Comparison of ENCODE assay signal across 19 cellular contexts in the genomic region with DNA sequence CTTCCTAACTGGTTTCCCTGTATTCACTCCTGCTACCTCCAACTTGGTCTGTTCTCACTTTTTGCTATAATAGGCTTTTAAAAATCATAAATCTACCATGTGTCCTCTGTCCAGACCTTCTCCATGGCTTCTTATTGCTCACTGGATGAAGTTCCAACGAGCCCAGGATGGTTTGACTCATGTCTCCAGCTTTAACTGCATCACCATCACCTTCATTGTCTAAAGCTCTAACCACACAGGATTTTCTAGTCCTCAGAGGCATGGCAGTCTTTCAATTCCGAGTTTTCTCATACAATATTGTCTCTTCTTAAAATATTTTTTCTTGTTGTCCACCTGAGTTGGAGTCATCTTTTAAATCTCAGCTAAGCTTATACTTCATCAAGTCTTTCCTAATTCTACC. TPM values are rescaled to one million over a fixed set of nuclear protein-coding genes. Genes with fewer than 3 reads are reported as not detected.
A peak's percentile ranks its signal among the peaks of the same experiment; 100 is the strongest.
DNase-seq lines count a peak whose midpoint lies in the region; ATAC-seq lines count a peak whose summit lies in the region.
"Had no signal": no experiment of that assay in that cellular context is flagged by ENCODE, and none has a peak within 500 bp of the region (broad histone marks: within the 10 kb centered on the region; RNA-seq: fewer than 3 reads in every experiment).

No MANE protein-coding gene starts in this region.

- no peaks in the 10 kb centered on the region for H3K9me3 ChIP-seq in CD4-positive, alpha-beta memory T cell (ENCODE audit: control insufficient read depth in 1 of 2, low read length in 2 of 2)
- H3K9me3 ChIP-seq: BE2C had no signal

- peak overlapping the region; percentile 58 for H3K27ac Mint-ChIP-seq in activated CD4-positive, alpha-beta T cell treated with anti-CD3 and anti-CD28 coated beads, Interleukin-2, amount 10 ng/mL, durations not matched to agents 7 days and 5 days
- peak overlapping the region; percentile 36 to 96 (median 57) for H3K27ac Mint-ChIP-seq in CD4-positive, alpha-beta memory T cell
- peak overlapping the region; percentile 92 for H3K27ac Mint-ChIP-seq in dendritic cell treated with granulocyte-macrophage colony-stimulating factor and Interleukin-4, amounts not matched to agents 40 ng/mL and 50 ng/mL, for 4 days
- peak overlapping the region in 8 of 10 donors; percentile 21 to 91 (median 82) for H3K27ac Mint-ChIP-seq in naive thymus-derived CD8-positive, alpha-beta T cell

- no peak overlapping the region for H3K4me3 ChIP-seq in CD4-positive, alpha-beta memory T cell (ENCODE audit: low read length in 2 of 2)

- H3K4me1 ChIP-seq in CD4-positive, alpha-beta memory T cell (ENCODE audit: insufficient read depth, low read length), result peaks cover 48% of the 10 kb centered on the region
- H3K4me1 ChIP-seq: BE2C had no signal

- no peak overlapping the region for H3K27ac ChIP-seq in CD4-positive, alpha-beta memory T cell (ENCODE audit: low read depth, low read length)
- H3K27ac ChIP-seq: 22Rv1, KMS-11 had no signal

- intact Hi-C loops in CD4-positive, alpha-beta memory T cell (cut with micrococcal nuclease), result loop anchor here (5.0 kb wide), 1 partner anchor 47 kb away; a partner anchor contains a TSS
- intact Hi-C loops in dendritic cell treated with granulocyte-macrophage colony-stimulating factor and Interleukin-4, amounts not matched to agents 40 ng/mL and 50 ng/mL, for 4 days (cut with micrococcal nuclease), result no loop called here

- H3K27me3 Mint-ChIP-seq in activated CD4-positive, alpha-beta T cell treated with anti-CD3 and anti-CD28 coated beads, Interleukin-2, amount 10 ng/mL, durations not matched to agents 7 days and 5 days, result no peaks in the 10 kb centered on the region
- no peaks in the 10 kb centered on the region for H3K27me3 Mint-ChIP-seq in CD4-positive, alpha-beta memory T cell
- H3K27me3 Mint-ChIP-seq in dendritic cell treated with granulocyte-macrophage colony-stimulating factor and Interleukin-4, amounts not matched to agents 40 ng/mL and 50 ng/mL, for 4 days, result no peaks in the 10 kb centered on the region
- no peaks in the 10 kb centered on the region for H3K27me3 Mint-ChIP-seq in naive thymus-derived CD8-positive, alpha-beta T cell
- H3K27me3 Mint-ChIP-seq: IgD-negative memory B cell had no signal

- H3K36me3 ChIP-seq in CD4-positive, alpha-beta memory T cell (ENCODE audit: insufficient read depth, low read length), result no peaks in the 10 kb centered on the region
- H3K36me3 ChIP-seq: BE2C had no signal

- peaks cover 63% of the 10 kb centered on the region for H3K36me3 Mint-ChIP-seq in activated CD4-positive, alpha-beta T cell treated with anti-CD3 and anti-CD28 coated beads, Interleukin-2, amount 10 ng/mL, durations not matched to agents 7 days and 5 days (ENCODE audit: low read depth)
- peaks cover 1 to 4% of the 10 kb centered on the region in 2 donors for H3K36me3 Mint-ChIP-seq in CD4-positive, alpha-beta memory T cell
- peaks cover 100% of the 10 kb centered on the region for H3K36me3 Mint-ChIP-seq in dendritic cell treated with granulocyte-macrophage colony-stimulating factor and Interleukin-4, amounts not matched to agents 40 ng/mL and 50 ng/mL, for 4 days (ENCODE audit: low read depth)
- peaks cover 0 to 3% (median 0%) of the 10 kb centered on the region in 3 donors for H3K36me3 Mint-ChIP-seq in naive thymus-derived CD8-positive, alpha-beta T cell

- CTCF ChIA-PET in activated CD4-positive, alpha-beta T cell treated with anti-CD3 and anti-CD28 coated beads, Interleukin-2, amount 10 ng/mL, durations not matched to agents 7 days and 5 days (lab: Charles Lee), result interaction anchor here (1.0 to 3.7 kb wide), 6 partner anchors 8 to 545 kb away, joined by 3 to 15 read pairs (median 3); no protein-coding TSS in a partner anchor
- CTCF ChIA-PET in CD4-positive, alpha-beta memory T cell (lab: Charles Lee; ENCODE audit: partially characterized antibody), result interaction anchor here (0.9 to 4.1 kb wide), 8 partner anchors 8 to 110 kb away, joined by 3 to 30 read pairs (median 4); a partner anchor contains a TSS

- H3K27me3 ChIP-seq in CD4-positive, alpha-beta memory T cell (ENCODE audit: insufficient read depth, low read length), result no peaks in the 10 kb centered on the region
- H3K27me3 ChIP-seq: BE2C had no signal

- POLR2A ChIA-PET in activated CD4-positive, alpha-beta T cell treated with anti-CD3 and anti-CD28 coated beads, Interleukin-2, amount 10 ng/mL, durations not matched to agents 7 days and 5 days (lab: Charles Lee), result no interaction called here
- POLR2A ChIA-PET in CD4-positive, alpha-beta memory T cell (lab: Charles Lee; ENCODE audit: partially characterized antibody), result interaction anchor here (0.9 to 3.9 kb wide), 9 partner anchors 10 to 894 kb away, joined by 3 to 72 read pairs (median 9); a partner anchor contains a TSS
- POLR2A ChIA-PET in naive thymus-derived CD8-positive, alpha-beta T cell (lab: Charles Lee), result interaction anchor here (1.0 to 4.3 kb wide), 7 partner anchors 8 to 30 kb away, joined by 3 to 24 read pairs (median 5); no protein-coding TSS in a partner anchor

- H3K4me3 Mint-ChIP-seq in activated CD4-positive, alpha-beta T cell treated with anti-CD3 and anti-CD28 coated beads, Interleukin-2, amount 10 ng/mL, durations not matched to agents 7 days and 5 days, result no peak overlapping the region
- H3K4me3 Mint-ChIP-seq in CD4-positive, alpha-beta memory T cell, result peak overlapping the region in 3 of 8 donors; percentile 8 to 42 (median 41)
- no peak overlapping the region for H3K4me3 Mint-ChIP-seq in dendritic cell treated with granulocyte-macrophage colony-stimulating factor and Interleukin-4, amounts not matched to agents 40 ng/mL and 50 ng/mL, for 4 days
- peak overlapping the region in 3 of 10 donors; percentile 5 to 37 (median 31) for H3K4me3 Mint-ChIP-seq in naive thymus-derived CD8-positive, alpha-beta T cell

- peaks cover 58% of the 10 kb centered on the region for H3K4me1 Mint-ChIP-seq in activated CD4-positive, alpha-beta T cell treated with anti-CD3 and anti-CD28 coated beads, Interleukin-2, amount 10 ng/mL, durations not matched to agents 7 days and 5 days
- peaks cover 48 to 70% (median 63%) of the 10 kb centered on the region in 4 donors for H3K4me1 Mint-ChIP-seq in CD4-positive, alpha-beta memory T cell
- peaks cover 90% of the 10 kb centered on the region for H3K4me1 Mint-ChIP-seq in dendritic cell treated with granulocyte-macrophage colony-stimulating factor and Interleukin-4, amounts not matched to agents 40 ng/mL and 50 ng/mL, for 4 days (ENCODE audit: low read depth)
- peaks cover 41 to 67% (median 56%) of the 10 kb centered on the region in 4 donors for H3K4me1 Mint-ChIP-seq in naive thymus-derived CD8-positive, alpha-beta T cell

- H3K9me3 Mint-ChIP-seq in activated CD4-positive, alpha-beta T cell treated with anti-CD3 and anti-CD28 coated beads, Interleukin-2, amount 10 ng/mL, durations not matched to agents 7 days and 5 days, result peaks cover 15% of the 10 kb centered on the region
- H3K9me3 Mint-ChIP-seq in CD4-positive, alpha-beta memory T cell, result peaks cover 0 to 5% (median 2%) of the 10 kb centered on the region in 8 donors
- peaks cover 5% of the 10 kb centered on the region for H3K9me3 Mint-ChIP-seq in dendritic cell treated with granulocyte-macrophage colony-stimulating factor and Interleukin-4, amounts not matched to agents 40 ng/mL and 50 ng/mL, for 4 days
- H3K9me3 Mint-ChIP-seq in naive thymus-derived CD8-positive, alpha-beta T cell, result peaks cover 0 to 3% (median 0%) of the 10 kb centered on the region in 9 donors

- no peak for ATAC-seq in naive thymus-derived CD8-positive, alpha-beta T cell

- no peak for DNase-seq in activated CD4-positive, alpha-beta T cell treated with anti-CD3 and anti-CD28 coated beads, Interleukin-2, amount 10 ng/mL, durations not matched to agents 7 days and 5 days
- DNase-seq in activated CD4-positive, alpha-beta T cell treated with anti-CD3 and anti-CD28 coated beads for 1 hour, result no peak
- no peak for DNase-seq in CD4-positive, alpha-beta memory T cell
- DNase-seq in naive thymus-derived CD8-positive, alpha-beta T cell, result no peak
- DNase-seq in 8988T (no peak), occipital lobe (lab: John Stamatoyannopoulos, UW) (no peak)
- DNase-seq: ACHN, BE2C, NCI-H1092, NCI-H1417 treated with DMSO at 0.1 percent for 48 hours, NCI-H1694 treated with DMSO at 0.1 percent for 48 hours, NCI-H2081, NCI-H2227 treated with DMSO at 0.1 percent for 48 hours, NCI-H774, SIG-M5 had no signal

RNA-seq across cellular contexts. Expression of a gene that starts 49.3 kb away (rescaled TPM):
- 1 to 10 TPM; 2.2 TPM for total RNA-seq in activated CD4-positive, alpha-beta T cell treated with anti-CD3 and anti-CD28 coated beads, Interleukin-2, amount 10 ng/mL, durations not matched to agents 7 days and 5 days
- 1 to 10 TPM in 1 of 2 experiments, under 1 TPM in 1; 0.90 to 1.1 TPM for total RNA-seq in CD4-positive, alpha-beta memory T cell
- 1 to 10 TPM; 1.1 TPM for polyA plus RNA-seq in CD4-positive, alpha-beta memory T cell
- total RNA-seq in naive thymus-derived CD8-positive, alpha-beta T cell, result not detected
- not detected for polyA plus RNA-seq in naive thymus-derived CD8-positive, alpha-beta T cell
- 0.62 TPM for total RNA-seq in occipital lobe
